11 cellular contexts compared by ENCODE assay signal in genomic region chr20:20489054-20489453, GRCh38.
DNase-seq lines count a peak whose midpoint lies in the region; ATAC-seq and TF ChIP-seq lines count a peak whose summit lies in the region.
"Had no signal": no experiment of that assay in that cellular context is flagged by ENCODE, and none has a peak within 500 bp of the region (broad histone marks: within the 10 kb centered on the region; RNA-seq: fewer than 3 reads in every experiment).

No MANE protein-coding gene starts in this region.

- TF ChIP-seq CTCF in HFFc6 (IDR thresholded peaks at IDR 0.05): no peak

- no peaks in the 10 kb centered on the region for H3K27me3 Mint-ChIP-seq in activated naive CD4-positive, alpha-beta T cell treated with anti-CD3 and anti-CD28 coated beads, Interleukin-2, amount 10 ng/mL, durations not matched to agents 7 days and 5 days
- no peaks in the 10 kb centered on the region for H3K27me3 Mint-ChIP-seq in HFFc6 (ENCODE audit: insufficient read depth)
- H3K27me3 Mint-ChIP-seq in stimulated activated naive CD8-positive, alpha-beta T cell treated with anti-CD3 and anti-CD28 coated beads, Interleukin-15, amount 100 ng/mL, for 72 hours: no peaks in the 10 kb centered on the region

- H3K4me3 Mint-ChIP-seq in activated naive CD4-positive, alpha-beta T cell treated with anti-CD3 and anti-CD28 coated beads, Interleukin-2, amount 10 ng/mL, durations not matched to agents 7 days and 5 days: no peak overlapping the region
- peak overlapping the region; percentile 39; the same call in 1 of the 2 replicates for H3K4me3 Mint-ChIP-seq in HFFc6
- peak overlapping the region; percentile 54 to 66 for H3K4me3 Mint-ChIP-seq in stimulated activated naive CD8-positive, alpha-beta T cell treated with anti-CD3 and anti-CD28 coated beads, Interleukin-15, amount 100 ng/mL, for 72 hours

- CTCF ChIA-PET in activated naive CD4-positive, alpha-beta T cell treated with anti-CD3 and anti-CD28 coated beads, Interleukin-2, amount 10 ng/mL, durations not matched to agents 7 days and 5 days (lab: Charles Lee): no interaction called here

- peak; percentile 28 to 42 for ATAC-seq in activated naive CD4-positive, alpha-beta T cell treated with anti-CD3 and anti-CD28 coated beads, Interleukin-2, amount 50 U/mL, for 72 hours
- ATAC-seq in HG03460 (IDR thresholded peaks at IDR 0.05; ENCODE audit: unreplicated experiment): peak; percentile 91
- peak; percentile 30 for ATAC-seq in stimulated activated naive CD8-positive, alpha-beta T cell treated with anti-CD3 and anti-CD28 coated beads, Interleukin-15, amount 100 ng/mL, for 72 hours

- peaks cover 33 to 42% of the 10 kb centered on the region in 2 donors for H3K36me3 Mint-ChIP-seq in activated naive CD4-positive, alpha-beta T cell treated with anti-CD3 and anti-CD28 coated beads, Interleukin-2, amount 50 U/mL, for 72 hours
- peaks cover 41% of the 10 kb centered on the region for H3K36me3 Mint-ChIP-seq in activated naive CD4-positive, alpha-beta T cell treated with anti-CD3 and anti-CD28 coated beads, Interleukin-2, amount 10 ng/mL, durations not matched to agents 7 days and 5 days
- peaks cover 8% of the 10 kb centered on the region; the same call in 1 of the 2 replicates for H3K36me3 Mint-ChIP-seq in HFFc6 (ENCODE audit: low read depth)

- H3K9me3 Mint-ChIP-seq in activated naive CD4-positive, alpha-beta T cell treated with anti-CD3 and anti-CD28 coated beads, Interleukin-2, amount 50 U/mL, for 72 hours: no peaks in the 10 kb centered on the region
- H3K9me3 Mint-ChIP-seq in activated naive CD4-positive, alpha-beta T cell treated with anti-CD3 and anti-CD28 coated beads, Interleukin-2, amount 10 ng/mL, durations not matched to agents 7 days and 5 days: no peaks in the 10 kb centered on the region
- no peaks in the 10 kb centered on the region for H3K9me3 Mint-ChIP-seq in HFFc6
- H3K9me3 Mint-ChIP-seq in stimulated activated naive CD8-positive, alpha-beta T cell treated with anti-CD3 and anti-CD28 coated beads, Interleukin-15, amount 100 ng/mL, for 72 hours: no peaks in the 10 kb centered on the region

- H3K27ac Mint-ChIP-seq in activated naive CD4-positive, alpha-beta T cell treated with anti-CD3 and anti-CD28 coated beads, Interleukin-2, amount 50 U/mL, for 72 hours: peak overlapping the region; percentile 92 to 99
- H3K27ac Mint-ChIP-seq in activated naive CD4-positive, alpha-beta T cell treated with anti-CD3 and anti-CD28 coated beads, Interleukin-2, amount 10 ng/mL, durations not matched to agents 7 days and 5 days: no peak overlapping the region
- peak overlapping the region; percentile 20; the same call in 1 of the 2 replicates for H3K27ac Mint-ChIP-seq in HFFc6
- peak overlapping the region; percentile 89 to 91 for H3K27ac Mint-ChIP-seq in stimulated activated naive CD8-positive, alpha-beta T cell treated with anti-CD3 and anti-CD28 coated beads, Interleukin-15, amount 100 ng/mL, for 72 hours

- no peak for DNase-seq in activated naive CD4-positive, alpha-beta T cell treated with anti-CD3 and anti-CD28 coated beads, Interleukin-2, amount 50 U/mL, for 72 hours (ENCODE audit: low spot score in 2 of 2)
- DNase-seq in activated naive CD4-positive, alpha-beta T cell treated with anti-CD3 and anti-CD28 coated beads, Interleukin-2, amount 10 ng/mL, durations not matched to agents 7 days and 5 days: no peak
- no peak for DNase-seq in HFFc6
- DNase-seq in stimulated activated naive CD8-positive, alpha-beta T cell treated with anti-CD3 and anti-CD28 coated beads, Interleukin-15, amount 100 ng/mL, for 72 hours: no peak
- DNase-seq in OCI-M2 (lab: John Stamatoyannopoulos, UW; ENCODE audit: unreplicated experiment): no peak
- no peak for DNase-seq in NCI-H1694 (lab: John Stamatoyannopoulos, UW)
- DNase-seq in DMS53 (lab: John Stamatoyannopoulos, UW): no peak
- DNase-seq: activated naive CD4-positive, alpha-beta T cell; NCI-H1092; SW 1271 had no signal

- H3K4me1 Mint-ChIP-seq in activated naive CD4-positive, alpha-beta T cell treated with anti-CD3 and anti-CD28 coated beads, Interleukin-2, amount 10 ng/mL, durations not matched to agents 7 days and 5 days: peaks cover 7% of the 10 kb centered on the region
- H3K4me1 Mint-ChIP-seq in HFFc6 (ENCODE audit: low read depth): peaks cover 58% of the 10 kb centered on the region
- peaks cover 41% of the 10 kb centered on the region for H3K4me1 Mint-ChIP-seq in stimulated activated naive CD8-positive, alpha-beta T cell treated with anti-CD3 and anti-CD28 coated beads, Interleukin-15, amount 100 ng/mL, for 72 hours

Comparison
In these comparisons a context has a peak if more than half of its experiments do, and no peak if none do; other contexts are left out.
1. ATAC-seq: peak in every context shown above with its lines; median percentile 91 in HG03460; 35 in activated naive CD4-positive, alpha-beta T cell treated with anti-CD3 and anti-CD28 coated beads, Interleukin-2, amount 50 U/mL, for 72 hours; 30 in stimulated activated naive CD8-positive, alpha-beta T cell treated with anti-CD3 and anti-CD28 coated beads, Interleukin-15, amount 100 ng/mL, for 72 hours.